In the genomic region with DNA sequence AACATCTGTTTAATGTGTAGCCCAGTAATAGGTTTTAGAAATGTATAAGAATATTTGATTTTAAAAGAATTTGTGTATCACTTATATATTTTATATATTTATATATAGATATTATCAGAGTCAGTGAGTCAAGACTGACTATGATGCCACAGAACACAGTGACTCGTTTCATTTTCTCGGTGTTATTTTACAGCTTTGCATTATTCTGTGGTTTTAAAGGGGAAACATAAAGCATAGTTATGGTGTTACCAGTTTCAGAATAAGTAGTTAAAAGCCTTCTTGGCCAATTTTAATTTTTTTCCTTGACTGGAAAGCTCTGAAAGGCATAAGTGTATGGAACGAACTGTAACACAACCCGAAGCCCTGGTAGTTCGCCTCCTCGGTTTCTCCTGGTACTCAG, we compare ENCODE assay signal across 25 cellular contexts.
A peak's percentile ranks its signal among the peaks of the same experiment; 100 is the strongest.
DNase-seq lines count a peak whose midpoint lies in the region; ATAC-seq and TF ChIP-seq lines count a peak whose summit lies in the region.
"Had no signal": no experiment of that assay in that cellular context is flagged by ENCODE, and none has a peak within 500 bp of the region (broad histone marks: within the 10 kb centered on the region; RNA-seq: fewer than 3 reads in every experiment).

No MANE protein-coding gene starts in this region.

- no peaks in the 10 kb centered on the region for H3K9me2 ChIP-seq in OCI-LY1 (ENCODE audit: low read depth, low read length)
- no peaks in the 10 kb centered on the region for H3K9me2 ChIP-seq in Karpas-422 (replicated peaks; ENCODE audit: insufficient read depth, low read length)

- H3K9me3 Mint-ChIP-seq in neural progenitor cell: no peaks in the 10 kb centered on the region
- H3K9me3 Mint-ChIP-seq: activated CD4-positive, alpha-beta T cell treated with anti-CD3 and anti-CD28 coated beads, Interleukin-2, amount 10 ng/mL, durations not matched to agents 7 days and 5 days had no signal

- H3F3A ChIP-seq in OCI-LY1 (ENCODE audit: insufficient read depth, low read length) (no peaks in the 10 kb centered on the region), neural progenitor cell (ENCODE audit: low read depth) (no peaks in the 10 kb centered on the region)

- H3K4me1 ChIP-seq in OCI-LY1 (ENCODE audit: insufficient read depth, low read length, severe bottlenecking) (peaks cover 36% of the 10 kb centered on the region), Karpas-422 (ENCODE audit: low read length) (no peaks in the 10 kb centered on the region), neural progenitor cell (no peaks in the 10 kb centered on the region)
- H3K4me1 ChIP-seq: colonic mucosa, esophagus squamous epithelium, tibial nerve had no signal

- H4K20me1 ChIP-seq in OCI-LY1 (ENCODE audit: insufficient read depth, low read length): no peaks in the 10 kb centered on the region
- no peaks in the 10 kb centered on the region for H4K20me1 ChIP-seq in Karpas-422 (ENCODE audit: insufficient read depth, low read depth, low read length)
- H4K20me1 ChIP-seq in neural progenitor cell (ENCODE audit: low read depth): no peaks in the 10 kb centered on the region

- H2AFZ ChIP-seq in OCI-LY1 (ENCODE audit: low read length): no peak overlapping the region
- H2AFZ ChIP-seq in Karpas-422 (ENCODE audit: low read length): no peak overlapping the region
- no peak overlapping the region for H2AFZ ChIP-seq in neural progenitor cell (replicated peaks)
- H2AFZ ChIP-seq: GM23248 had no signal

- H3K4me3 Mint-ChIP-seq in neural progenitor cell: no peak overlapping the region
- H3K4me3 Mint-ChIP-seq: activated CD4-positive, alpha-beta T cell treated with anti-CD3 and anti-CD28 coated beads, Interleukin-2, amount 10 ng/mL, durations not matched to agents 7 days and 5 days; activated naive CD8-positive, alpha-beta T cell treated with anti-CD3 and anti-CD28 coated beads, Interleukin-2, amount 10 ng/mL, durations not matched to agents 7 days and 5 days; endodermal cell had no signal

- H3K27me3 Mint-ChIP-seq in neural progenitor cell (ENCODE audit: insufficient read depth, low read depth): no peaks in the 10 kb centered on the region
- H3K27me3 Mint-ChIP-seq: activated CD4-positive, alpha-beta T cell treated with anti-CD3 and anti-CD28 coated beads, Interleukin-2, amount 10 ng/mL, durations not matched to agents 7 days and 5 days; activated naive CD8-positive, alpha-beta T cell treated with anti-CD3 and anti-CD28 coated beads, Interleukin-2, amount 10 ng/mL, durations not matched to agents 7 days and 5 days had no signal

- TF ChIP-seq CTCF in OCI-LY1 (IDR thresholded peaks at IDR 0.05; ENCODE audit: low read length) (no peak), neural progenitor cell (IDR thresholded peaks at IDR 0.05) (no peak), coronary artery (IDR thresholded peaks at IDR 0.05) (no peak)

- H3K4me3 ChIP-seq in OCI-LY1 (ENCODE audit: low read depth, low read length, poor library complexity, severe bottlenecking): no peak overlapping the region
- no peak overlapping the region for H3K4me3 ChIP-seq in Karpas-422 (ENCODE audit: low read length)
- no peak overlapping the region for H3K4me3 ChIP-seq in neural progenitor cell
- no peak overlapping the region for H3K4me3 ChIP-seq in coronary artery
- H3K4me3 ChIP-seq: colonic mucosa, esophagus squamous epithelium, GM23248, stomach, tibial nerve had no signal

- peak overlapping the region; percentile 75 for H3K27ac ChIP-seq in OCI-LY1 (ENCODE audit: low read depth, low read length, poor library complexity, severe bottlenecking)
- H3K27ac ChIP-seq in Karpas-422 (ENCODE audit: low read length): no peak overlapping the region
- H3K27ac ChIP-seq in neural progenitor cell: no peak overlapping the region
- H3K27ac ChIP-seq in coronary artery: no peak overlapping the region
- H3K27ac ChIP-seq: colonic mucosa, esophagus squamous epithelium, GM23248, stomach, tibial nerve, VCaP had no signal

- no peaks in the 10 kb centered on the region for H3K27me3 ChIP-seq in OCI-LY1 (ENCODE audit: insufficient read depth, low read length)
- H3K27me3 ChIP-seq in Karpas-422 (ENCODE audit: low read length): no peaks in the 10 kb centered on the region
- H3K27me3 ChIP-seq in neural progenitor cell: no peaks in the 10 kb centered on the region
- H3K27me3 ChIP-seq: colonic mucosa, esophagus squamous epithelium, stomach, tibial nerve had no signal

- peaks cover 1% of the 10 kb centered on the region for H3K36me3 Mint-ChIP-seq in neural progenitor cell
- H3K36me3 Mint-ChIP-seq: activated naive CD8-positive, alpha-beta T cell treated with anti-CD3 and anti-CD28 coated beads, Interleukin-2, amount 10 ng/mL, durations not matched to agents 7 days and 5 days had no signal

- ATAC-seq in GM18502 (IDR thresholded peaks at IDR 0.05; ENCODE audit: poor library complexity, unreplicated experiment) (peak; percentile 59), HG02870 (IDR thresholded peaks at IDR 0.05; ENCODE audit: unreplicated experiment) (peak; percentile 82)

- H3K9me3 ChIP-seq in OCI-LY1 (ENCODE audit: low read length) (no peaks in the 10 kb centered on the region), Karpas-422 (ENCODE audit: low read length) (no peaks in the 10 kb centered on the region), neural progenitor cell (ENCODE audit: low read depth) (no peaks in the 10 kb centered on the region)
- H3K9me3 ChIP-seq: colonic mucosa, esophagus squamous epithelium had no signal

- H3K36me3 ChIP-seq in OCI-LY1 (ENCODE audit: insufficient read depth, low read length): no peaks in the 10 kb centered on the region
- H3K36me3 ChIP-seq in Karpas-422 (ENCODE audit: insufficient read depth, low read length): no peaks in the 10 kb centered on the region
- H3K36me3 ChIP-seq in neural progenitor cell: no peaks in the 10 kb centered on the region
- H3K36me3 ChIP-seq: colonic mucosa, esophagus squamous epithelium, stomach, tibial nerve had no signal

- H3K4me2 ChIP-seq in OCI-LY1 (ENCODE audit: low read length) (peak overlapping the region; percentile 9; the same call in 1 of the 2 replicates), Karpas-422 (ENCODE audit: low read depth, low read length, poor library complexity, severe bottlenecking) (no peak overlapping the region), neural progenitor cell (no peak overlapping the region)

- H3K79me2 ChIP-seq in OCI-LY1 (ENCODE audit: insufficient read depth, low read length) (no peaks in the 10 kb centered on the region), Karpas-422 (ENCODE audit: low read length) (no peaks in the 10 kb centered on the region), neural progenitor cell (ENCODE audit: low read depth) (no peaks in the 10 kb centered on the region)

- DNase-seq in iris pigment epithelial cell (ENCODE audit: low read depth): peak; percentile 16
- DNase-seq in Karpas-422: no peak
- DNase-seq in neural progenitor cell (ENCODE audit: low spot score): no peak
- DNase-seq in coronary artery (ENCODE audit: low spot score): no peak
- no peak for DNase-seq in LoVo (ENCODE audit: low spot score)
- DNase-seq: activated CD4-positive, alpha-beta T cell treated with anti-CD3 and anti-CD28 coated beads, Interleukin-2, amount 10 ng/mL, durations not matched to agents 7 days and 5 days; activated CD8-positive, alpha-beta memory T cell treated with anti-CD3 and anti-CD28 coated beads, Interleukin-2, amount 50 U/mL, for 4 hours; activated naive CD8-positive, alpha-beta T cell treated with anti-CD3 and anti-CD28 coated beads, Interleukin-2, amount 10 ng/mL, durations not matched to agents 7 days and 5 days; colonic mucosa; endodermal cell; esophagus squamous epithelium; glutamatergic neuron; GM23248; mesendoderm; NCI-H1417; NCI-H446 treated with DMSO at 0.1 percent for 48 hours; NK-92 treated with Interleukin-12 subunit alpha and Interleukin-12 subunit beta, amount 100 ng/mL, for 24 hours; occipital lobe; stimulated activated CD4-positive, alpha-beta T cell treated with anti-CD3 and anti-CD28 coated beads, Interleukin-4, amount 100 ng/mL, for 24 hours; stomach had no signal

- H3K9ac ChIP-seq in OCI-LY1 (ENCODE audit: low read length) (0 out of 2 replicates have a peak overlapping the region, but pooled peaks have one; percentile 4), Karpas-422 (ENCODE audit: low read length) (no peak overlapping the region), neural progenitor cell (no peak overlapping the region)
- H3K9ac ChIP-seq: GM23248 had no signal

- H3K27ac Mint-ChIP-seq in neural progenitor cell: no peak overlapping the region
- H3K27ac Mint-ChIP-seq: activated CD4-positive, alpha-beta T cell treated with anti-CD3 and anti-CD28 coated beads, Interleukin-2, amount 10 ng/mL, durations not matched to agents 7 days and 5 days; activated naive CD8-positive, alpha-beta T cell treated with anti-CD3 and anti-CD28 coated beads, Interleukin-2, amount 10 ng/mL, durations not matched to agents 7 days and 5 days; endodermal cell had no signal

- H3K4me1 Mint-ChIP-seq in neural progenitor cell: no peaks in the 10 kb centered on the region
- H3K4me1 Mint-ChIP-seq: activated CD4-positive, alpha-beta T cell treated with anti-CD3 and anti-CD28 coated beads, Interleukin-2, amount 10 ng/mL, durations not matched to agents 7 days and 5 days; activated naive CD8-positive, alpha-beta T cell treated with anti-CD3 and anti-CD28 coated beads, Interleukin-2, amount 10 ng/mL, durations not matched to agents 7 days and 5 days had no signal
